Comparison of ENCODE assay signal across 14 cellular contexts in genomic region chr2:86416126-86416525, GRCh38. TPM values are rescaled to one million over a fixed set of nuclear protein-coding genes. Genes with fewer than 3 reads are reported as not detected.
A peak's percentile ranks its signal among the peaks of the same experiment; 100 is the strongest.
DNase-seq lines count a peak whose midpoint lies in the region; ATAC-seq and TF ChIP-seq lines count a peak whose summit lies in the region.
"Had no signal": no experiment of that assay in that cellular context is flagged by ENCODE, and none has a peak within 500 bp of the region (broad histone marks: within the 10 kb centered on the region; RNA-seq: fewer than 3 reads in every experiment).

No MANE protein-coding gene starts in this region.

- intact Hi-C loops in left cardiac atrium (cut with DNase I) = no loop called here

- no peak overlapping the region for H3K4me3 Mint-ChIP-seq in activated T-cell treated with anti-CD3 and anti-CD28 coated beads, Interleukin-2, amount 50 U/mL, for 24 hours
- H3K4me3 Mint-ChIP-seq: CD4-positive, alpha-beta memory T cell had no signal

- peaks cover 25% of the 10 kb centered on the region for H3K27me3 Mint-ChIP-seq in activated T-cell treated with anti-CD3 and anti-CD28 coated beads, Interleukin-2, amount 50 U/mL, for 24 hours

- DNase-seq in AML-193 (lab: John Stamatoyannopoulos, UW) = peak; percentile 53 to 69
- peak; percentile 54 to 89 for DNase-seq in HL-60 (ENCODE audit: low read depth in 1 of 2, low spot score in 1 of 2)
- peak; percentile 65 for DNase-seq in NOMO-1 treated with dmso at 0.1 percent for 144 hours (lab: John Stamatoyannopoulos, UW; ENCODE audit: unreplicated experiment)
- DNase-seq in medulla oblongata (ENCODE audit: extremely low spot score) = peak; percentile 79
- DNase-seq in activated T-cell treated with anti-CD3 and anti-CD28 coated beads, Interleukin-2, amount 50 U/mL, for 1 hour = no peak
- DNase-seq in left cardiac atrium = no peak
- no peak for DNase-seq in activated T-cell treated with anti-CD3 and anti-CD28 coated beads, Interleukin-2, amount 50 U/mL, for 24 hours
- DNase-seq: CD4-positive, alpha-beta memory T cell; IMR-90; NCI-H1092; NCI-H226; NCI-H526 treated with DMSO at 0.1 percent for 48 hours; SHP77 treated with DMSO at 0.1 percent for 48 hours had no signal

- H3K27ac ChIP-seq in HL-60 (replicated peaks) = peak overlapping the region; percentile 63

- ATAC-seq in left cardiac atrium = no peak
- ATAC-seq in HG02642 (IDR thresholded peaks at IDR 0.05; ENCODE audit: poor library complexity, unreplicated experiment) = no peak

- H3K36me3 Mint-ChIP-seq in activated T-cell treated with anti-CD3 and anti-CD28 coated beads, Interleukin-2, amount 50 U/mL, for 24 hours (ENCODE audit: low read depth) = no peaks in the 10 kb centered on the region

- H3K27ac Mint-ChIP-seq in activated T-cell treated with anti-CD3 and anti-CD28 coated beads, Interleukin-2, amount 50 U/mL, for 24 hours = no peak overlapping the region
- H3K27ac Mint-ChIP-seq: CD4-positive, alpha-beta memory T cell had no signal

- no peak for TF ChIP-seq CTCF in HL-60 (IDR thresholded peaks at IDR 0.05; ENCODE audit: insufficient read depth, low read length)

- no peaks in the 10 kb centered on the region for H3K27me3 ChIP-seq in HL-60 (ENCODE audit: insufficient read depth, poor library complexity, severe bottlenecking)

- H3K9me3 Mint-ChIP-seq in activated T-cell treated with anti-CD3 and anti-CD28 coated beads, Interleukin-2, amount 50 U/mL, for 24 hours = no peaks in the 10 kb centered on the region

- no peak overlapping the region for H3K4me3 ChIP-seq in HL-60 (replicated peaks; ENCODE audit: insufficient read depth, low read length)

- H3K4me1 Mint-ChIP-seq in activated T-cell treated with anti-CD3 and anti-CD28 coated beads, Interleukin-2, amount 50 U/mL, for 24 hours (ENCODE audit: low read depth) = peaks cover 3% of the 10 kb centered on the region

RNA-seq across cellular contexts. Expression of gene KDM3A, which starts 25.0 kb away (rescaled TPM):
- total RNA-seq in left cardiac atrium = 10 to 100 TPM; 35.5 to 45.9 TPM

Comparison
In these comparisons a context has a peak if more than half of its experiments do, and no peak if none do; other contexts are left out.
1. DNase-seq: peak in AML-193 (2 of 2), HL-60 (2 of 2), NOMO-1 treated with dmso at 0.1 percent for 144 hours (single experiment) and medulla oblongata (single experiment); none in activated T-cell treated with anti-CD3 and anti-CD28 coated beads, Interleukin-2, amount 50 U/mL, for 1 hour (single experiment), left cardiac atrium (single experiment) and activated T-cell treated with anti-CD3 and anti-CD28 coated beads, Interleukin-2, amount 50 U/mL, for 24 hours (single experiment).